Comparison of ENCODE assay signal across 17 cellular contexts in the genomic region with DNA sequence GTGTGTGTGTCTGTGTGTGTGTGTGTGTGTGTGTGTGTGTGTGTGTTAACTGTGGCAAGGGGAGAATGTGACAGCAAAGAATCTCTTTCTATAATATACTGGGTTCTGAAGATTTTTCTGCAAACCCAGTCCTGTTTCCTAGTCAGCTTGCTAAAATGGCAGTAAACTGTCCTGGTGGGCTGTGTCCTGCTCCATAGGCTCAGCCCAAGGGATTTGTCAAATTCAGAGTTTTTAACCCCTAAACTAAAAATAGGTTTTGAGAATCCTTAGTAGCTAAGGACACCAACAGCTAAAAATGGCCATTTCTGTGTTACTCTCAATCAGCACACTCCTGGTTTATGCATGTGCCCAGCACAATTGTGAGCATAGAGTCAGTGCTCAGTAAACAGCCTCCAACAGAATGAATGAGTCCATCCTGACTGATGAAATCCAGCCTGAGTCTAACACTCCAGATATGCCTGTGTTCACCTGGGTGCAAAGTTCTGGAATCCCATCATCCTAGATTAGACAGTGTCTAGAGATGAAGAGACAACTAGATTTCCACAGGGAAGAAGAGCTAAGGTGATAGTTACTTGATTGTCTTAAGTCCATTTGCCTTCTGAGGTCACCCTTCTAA.
DNase-seq lines count a peak whose midpoint lies in the region; ATAC-seq and TF ChIP-seq lines count a peak whose summit lies in the region.
"Had no signal": no experiment of that assay in that cellular context is flagged by ENCODE, and none has a peak within 500 bp of the region (broad histone marks: within the 10 kb centered on the region; RNA-seq: fewer than 3 reads in every experiment).

No MANE protein-coding gene starts in this region.

- H3K9ac ChIP-seq in liver (ENCODE audit: low read depth in 1 of 2, low read length in 2 of 2), result no peak overlapping the region
- H3K9ac ChIP-seq: BLaER1 treated with 17β-estradiol and CSF1 and Interleukin-3, amounts not matched to agents 10 nM and 100 nM had no signal

- no peak for TF ChIP-seq POLR2A in breast epithelium (IDR thresholded peaks at IDR 0.05)
- TF ChIP-seq POLR2A in lower leg skin (IDR thresholded peaks at IDR 0.05), result no peak

- TF ChIP-seq RAD21 in liver (IDR thresholded peaks at IDR 0.05), result no peak

- H3K9me3 ChIP-seq in liver (ENCODE audit: control insufficient read depth in 4 of 4, low read length in 3 of 4), result no peaks in the 10 kb centered on the region
- H3K9me3 ChIP-seq in breast epithelium, result no peaks in the 10 kb centered on the region
- H3K9me3 ChIP-seq: A549; BLaER1 treated with 17β-estradiol and CSF1 and Interleukin-3, amounts not matched to agents 10 nM and 100 nM; Caco-2 had no signal

- DNase-seq in HuH-7.5 (ENCODE audit: low spot score), result peak; percentile 3
- no peak for DNase-seq in left lobe of liver (ENCODE audit: low spot score)
- no peak for DNase-seq in breast epithelium (ENCODE audit: low spot score in 2 of 2)
- DNase-seq in lower leg skin (ENCODE audit: low spot score in 2 of 2), result no peak
- no peak for DNase-seq in activated CD4-positive, alpha-beta T cell treated with anti-CD3 and anti-CD28 coated beads, Interleukin-2, amount 50 U/mL, for 1 hour
- DNase-seq: AML-193; Caco-2; Calu3; CD4-positive, alpha-beta T cell; CD8-positive, alpha-beta T cell; DMS79 treated with DMSO at 0.1 percent for 48 hours; GF-D8 had no signal

- intact Hi-C loops in breast epithelium (cut with DNase I; ENCODE audit: low total_unique reads), result no loop called here
- intact Hi-C loops in lower leg skin (cut with DNase I; ENCODE audit: low total_unique reads), result no loop called here

- no peaks in the 10 kb centered on the region for H3K27me3 ChIP-seq in liver (ENCODE audit: control insufficient read depth in 4 of 4, insufficient read depth in 4 of 4, low read length in 3 of 4)
- H3K27me3 ChIP-seq in breast epithelium, result no peaks in the 10 kb centered on the region
- H3K27me3 ChIP-seq: BLaER1 treated with 17β-estradiol and CSF1 and Interleukin-3, amounts not matched to agents 10 nM and 100 nM had no signal

- peak; percentile 23 for ATAC-seq in left lobe of liver
- ATAC-seq: A549; CD8-positive, alpha-beta T cell had no signal

- H3K4me1 ChIP-seq in liver (ENCODE audit: control insufficient read depth in 4 of 4, insufficient read depth in 4 of 4, low read length in 3 of 4), result peaks cover 0 to 9% (median 2%) of the 10 kb centered on the region in 4 donors
- no peaks in the 10 kb centered on the region for H3K4me1 ChIP-seq in breast epithelium
- H3K4me1 ChIP-seq: A549; BLaER1 treated with 17β-estradiol and CSF1 and Interleukin-3, amounts not matched to agents 10 nM and 100 nM; Caco-2 had no signal

- H3K4me3 ChIP-seq in liver (ENCODE audit: low read depth in 1 of 3, low read length in 3 of 3) (no peak overlapping the region), breast epithelium (no peak overlapping the region), lower leg skin (ENCODE audit: low read depth, poor library complexity, severe bottlenecking) (no peak overlapping the region)
- H3K4me3 ChIP-seq: A549; BLaER1 treated with 17β-estradiol and CSF1 and Interleukin-3, amounts not matched to agents 10 nM and 100 nM had no signal

- no peak for TF ChIP-seq CTCF in liver (IDR thresholded peaks at IDR 0.05; ENCODE audit: low read depth, low read length, missing input control)
- TF ChIP-seq CTCF in breast epithelium (IDR thresholded peaks at IDR 0.05), result no peak
- TF ChIP-seq CTCF in lower leg skin (IDR thresholded peaks at IDR 0.05), result no peak

- no peaks in the 10 kb centered on the region for H3K36me3 ChIP-seq in liver (ENCODE audit: control insufficient read depth in 4 of 4, insufficient read depth in 3 of 4, low read depth in 1 of 4, low read length in 3 of 4)
- no peaks in the 10 kb centered on the region for H3K36me3 ChIP-seq in breast epithelium
- H3K36me3 ChIP-seq: BLaER1 treated with 17β-estradiol and CSF1 and Interleukin-3, amounts not matched to agents 10 nM and 100 nM had no signal

- H3K27ac ChIP-seq in liver (ENCODE audit: low read depth in 1 of 2, low read length in 2 of 2) (no peak overlapping the region), breast epithelium (no peak overlapping the region)
- H3K27ac ChIP-seq: 22Rv1; A549; BLaER1 treated with 17β-estradiol and CSF1 and Interleukin-3, amounts not matched to agents 10 nM and 100 nM; C4-2B had no signal

TF ChIP-seq in liver, 16 proteins besides CTCF, POLR2A, EP300 and RAD21:
- TF ChIP-seq YY1 (IDR thresholded peaks at IDR 0.05) (no peak), HNF4A (conservative IDR thresholded peaks at IDR 0.05) (peak; percentile 10 to 46)
